ENCODE assay signal across 10 cellular contexts in the genomic region with DNA sequence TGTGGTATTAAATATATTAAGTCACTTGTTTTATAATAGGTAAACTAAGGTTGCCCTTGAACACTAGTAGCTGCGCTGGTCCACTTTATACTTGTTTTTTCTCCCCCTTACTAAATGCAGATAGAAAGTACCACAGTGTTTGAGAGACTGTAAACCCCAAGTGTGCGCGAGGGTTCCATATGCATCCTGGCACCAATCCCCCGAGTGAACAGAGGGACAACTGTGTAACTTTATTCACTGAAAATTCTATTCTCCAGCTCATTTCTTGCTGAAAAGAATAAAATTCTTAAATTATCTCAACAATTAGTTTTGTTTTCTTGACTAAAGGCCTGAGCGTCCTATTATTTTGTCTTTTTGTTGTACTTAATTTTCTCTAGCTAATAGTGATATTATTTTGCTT. TPM values are rescaled to one million over a fixed set of nuclear protein-coding genes. Genes with fewer than 3 reads are reported as not detected.
DNase-seq lines count a peak whose midpoint lies in the region; ATAC-seq and TF ChIP-seq lines count a peak whose summit lies in the region.
"Had no signal": no experiment of that assay in that cellular context is flagged by ENCODE, and none has a peak within 500 bp of the region (broad histone marks: within the 10 kb centered on the region; RNA-seq: fewer than 3 reads in every experiment).

No MANE protein-coding gene starts in this region.

- WGBS in tibial nerve, 2 donors: 50 to 57% methylated on average over 5 of the region's 5 CpGs

- H3K27ac ChIP-seq in tibial nerve: peak overlapping the region in 3 of 4 donors; percentile 28 to 100 (median 93)

- no peak for ATAC-seq in HG03520 (IDR thresholded peaks at IDR 0.05; ENCODE audit: unreplicated experiment)
- no peak for ATAC-seq in HG03571 (IDR thresholded peaks at IDR 0.05; ENCODE audit: unreplicated experiment)

- peaks cover 2 to 53% (median 14%) of the 10 kb centered on the region in 3 donors for H3K36me3 ChIP-seq in tibial nerve

- H3K9me3 ChIP-seq in tibial nerve: no peaks in the 10 kb centered on the region

- no peak for TF ChIP-seq EP300 in tibial nerve (IDR thresholded peaks at IDR 0.05)

- CTCF ChIA-PET in activated naive CD4-positive, alpha-beta T cell treated with anti-CD3 and anti-CD28 coated beads, Interleukin-2, amount 10 ng/mL, durations not matched to agents 7 days and 5 days (lab: Charles Lee): no interaction called here

- peak overlapping the region; percentile 93 for H3K4me3 Mint-ChIP-seq in activated naive CD4-positive, alpha-beta T cell treated with anti-CD3 and anti-CD28 coated beads, Interleukin-2, amount 10 ng/mL, durations not matched to agents 7 days and 5 days

- H3K27me3 Mint-ChIP-seq in activated naive CD4-positive, alpha-beta T cell treated with anti-CD3 and anti-CD28 coated beads, Interleukin-2, amount 10 ng/mL, durations not matched to agents 7 days and 5 days: peaks cover 8% of the 10 kb centered on the region

- TF ChIP-seq POLR2A in tibial nerve (IDR thresholded peaks at IDR 0.05): no peak

- H3K36me3 Mint-ChIP-seq in activated naive CD4-positive, alpha-beta T cell treated with anti-CD3 and anti-CD28 coated beads, Interleukin-2, amount 10 ng/mL, durations not matched to agents 7 days and 5 days: peaks cover 54% of the 10 kb centered on the region

- peak overlapping the region; percentile 42 for H3K27ac Mint-ChIP-seq in activated naive CD4-positive, alpha-beta T cell treated with anti-CD3 and anti-CD28 coated beads, Interleukin-2, amount 10 ng/mL, durations not matched to agents 7 days and 5 days

- no peaks in the 10 kb centered on the region for H3K27me3 ChIP-seq in tibial nerve

- no peak for TF ChIP-seq CTCF in astrocyte of the cerebellum (IDR thresholded peaks at IDR 0.05; ENCODE audit: low read depth, low read length, missing control alignments)
- TF ChIP-seq CTCF in tibial nerve (IDR thresholded peaks at IDR 0.05): no peak

- peak overlapping the region; percentile 99 for H3K4me3 ChIP-seq in astrocyte of the cerebellum (ENCODE audit: low read depth, low read length)
- H3K4me3 ChIP-seq in tibial nerve: peak overlapping the region; percentile 65 to 90 (median 78)

- in situ Hi-C loops in astrocyte of the cerebellum (cut with HindIII; ENCODE audit: low sequenced_read_pairs): no loop called here

- H3K4me1 Mint-ChIP-seq in activated naive CD4-positive, alpha-beta T cell treated with anti-CD3 and anti-CD28 coated beads, Interleukin-2, amount 10 ng/mL, durations not matched to agents 7 days and 5 days: peaks cover 66% of the 10 kb centered on the region

- H3K9me3 Mint-ChIP-seq in activated naive CD4-positive, alpha-beta T cell treated with anti-CD3 and anti-CD28 coated beads, Interleukin-2, amount 10 ng/mL, durations not matched to agents 7 days and 5 days: no peaks in the 10 kb centered on the region

- peaks cover 3 to 56% (median 21%) of the 10 kb centered on the region in 4 donors for H3K4me1 ChIP-seq in tibial nerve

- no peak for DNase-seq in activated naive CD4-positive, alpha-beta T cell treated with anti-CD3 and anti-CD28 coated beads, Interleukin-2, amount 10 ng/mL, durations not matched to agents 7 days and 5 days
- no peak for DNase-seq in activated naive CD4-positive, alpha-beta T cell treated with anti-CD3 and anti-CD28 coated beads, Interleukin-2, amount 50 U/mL, for 16 hours
- DNase-seq in astrocyte of the cerebellum (ENCODE audit: low read depth) (no peak), medulla oblongata (ENCODE audit: extremely low spot score) (peak; percentile 49), tibial nerve (ENCODE audit: low spot score in 2 of 2) (no peak), NCI-H510A (lab: John Stamatoyannopoulos, UW) (no peak)
- DNase-seq: DMS 273 treated with DMSO at 0.1 percent for 48 hours; stimulated activated CD4-positive, alpha-beta T cell treated with anti-CD3 and anti-CD28 coated beads, Interleukin-12 subunit alpha, Interleukin-12 subunit beta, amount 100 ng/mL, for 4 hours had no signal

RNA-seq across cellular contexts. Expression of gene RSRP1, which starts 1.9 kb away (rescaled TPM):
- 100 to 1,000 TPM; 169 to 191 (median 178) TPM for total RNA-seq in tibial nerve

RNA-seq across cellular contexts. Expression of gene SYF2, which starts 13.1 kb away (rescaled TPM):
- 10 to 100 TPM; 32.7 to 52.2 (median 43.7) TPM for total RNA-seq in tibial nerve

RNA-seq across cellular contexts. Expression of gene RHD, which starts 26.9 kb away (rescaled TPM):
- total RNA-seq in tibial nerve: not detected
